8 cellular contexts compared by ENCODE assay signal in the genomic region with DNA sequence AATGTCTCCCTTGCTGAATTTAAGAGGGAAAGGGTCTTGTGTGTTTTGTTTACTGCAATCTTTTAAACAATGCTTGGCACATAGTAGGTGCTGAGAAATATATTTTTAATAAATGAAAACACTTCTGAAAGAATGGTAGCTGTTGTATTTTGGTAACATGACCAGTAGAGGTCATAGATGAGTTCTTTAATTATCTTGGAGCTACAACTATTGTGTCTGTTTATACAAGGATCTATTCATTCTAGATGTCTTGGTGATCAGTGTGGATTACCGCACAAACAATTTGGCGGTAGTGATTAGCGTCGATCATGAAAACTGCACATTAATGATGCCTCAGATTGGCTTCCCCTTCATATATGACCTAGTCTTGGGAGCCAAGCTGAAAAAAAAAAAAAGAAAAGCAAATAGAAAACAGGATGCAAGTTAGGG. TPM values are rescaled to one million over a fixed set of nuclear protein-coding genes. Genes with fewer than 3 reads are reported as not detected.
DNase-seq lines count a peak whose midpoint lies in the region; ATAC-seq, FAIRE-seq and TF ChIP-seq lines count a peak whose summit lies in the region.

No MANE protein-coding gene starts in this region.

- CTCF ChIA-PET in HepG2 (lab: Yijun Ruan, JAX; ENCODE audit: low intra/inter-chr PET ratio, low total read pairs): interaction anchor here (0.7 to 2.5 kb wide), 3 partner anchors 74 to 407 kb away, joined by 3 to 21 read pairs (median 3); no protein-coding TSS in a partner anchor

- no peak for TF ChIP-seq EP300 in HepG2 (IDR thresholded peaks at IDR 0.05; ENCODE audit: low read depth in 2 of 2, low read length in 2 of 2)
- TF ChIP-seq EP300 in HepG2 (CRISPR knock-in tag; IDR thresholded peaks at IDR 0.05; ENCODE audit: borderline replicate concordance): no peak

- H3K4me1 ChIP-seq in body of pancreas (peaks cover 3% of the 10 kb centered on the region), HepG2 (ENCODE audit: insufficient read depth, low read length) (no peaks in the 10 kb centered on the region)

- no peak overlapping the region for H3K27ac Mint-ChIP-seq in stimulated activated naive CD8-positive, alpha-beta T cell treated with anti-CD3 and anti-CD28 coated beads, Interleukin-15, amount 100 ng/mL, for 72 hours

- H3K9me3 Mint-ChIP-seq in stimulated activated naive CD8-positive, alpha-beta T cell treated with anti-CD3 and anti-CD28 coated beads, Interleukin-15, amount 100 ng/mL, for 72 hours: no peaks in the 10 kb centered on the region

- intact Hi-C loops in body of pancreas (cut with DNase I): no loop called here
- intact Hi-C loops in HepG2 (cut with micrococcal nuclease; ENCODE audit: unreplicated experiment): loop anchor here (10.0 kb wide), 1 partner anchor 574 kb away; no protein-coding TSS in a partner anchor

- WGBS in body of pancreas, 2 donors: 5 to 11% methylated on average over 4 of the region's 4 CpGs
- 0% methylated on average over 4 of the region's 4 CpGs for WGBS in HepG2 (ENCODE audit: low lambda C conversion rate)

- H3K9me3 ChIP-seq in body of pancreas (no peaks in the 10 kb centered on the region), HepG2 (ENCODE audit: low read length) (no peaks in the 10 kb centered on the region)

- H3K27me3 ChIP-seq in body of pancreas (no peaks in the 10 kb centered on the region), HepG2 (ENCODE audit: control insufficient read depth in 1 of 2, insufficient read depth in 2 of 2, low read length in 2 of 2) (no peaks in the 10 kb centered on the region)

- peaks cover 5% of the 10 kb centered on the region for H3K4me1 Mint-ChIP-seq in stimulated activated naive CD8-positive, alpha-beta T cell treated with anti-CD3 and anti-CD28 coated beads, Interleukin-15, amount 100 ng/mL, for 72 hours

- H3K27ac ChIP-seq in C4-2B (no peak overlapping the region), body of pancreas (no peak overlapping the region), HepG2 (ENCODE audit: extremely low read length, insufficient read depth, low read length) (no peak overlapping the region)

- no peak overlapping the region for H3K4me3 Mint-ChIP-seq in stimulated activated naive CD8-positive, alpha-beta T cell treated with anti-CD3 and anti-CD28 coated beads, Interleukin-15, amount 100 ng/mL, for 72 hours

- peak; percentile 66 for DNase-seq in NCI-H1694 treated with DMSO at 0.1 percent for 48 hours (lab: John Stamatoyannopoulos, UW)
- DNase-seq in body of pancreas: no peak
- DNase-seq in HepG2 (ENCODE audit: low spot score): peak; percentile 8
- DNase-seq in SHP77 treated with DMSO at 0.1 percent for 48 hours (lab: John Stamatoyannopoulos, UW): no peak
- DNase-seq in stimulated activated naive CD8-positive, alpha-beta T cell treated with anti-CD3 and anti-CD28 coated beads, Interleukin-15, amount 100 ng/mL, for 72 hours: no peak
- DNase-seq in mucosa of gallbladder (ENCODE audit: low spot score): no peak

- POLR2A ChIA-PET in HepG2 (lab: Yijun Ruan, JAX): no interaction called here

- TF ChIP-seq CTCF in C4-2B (conservative IDR thresholded peaks at IDR 0.05) (peak; percentile 74), body of pancreas (IDR thresholded peaks at IDR 0.05) (peak in 6 of 7 experiments; percentile 25 to 49 (median 42)), HepG2 (CRISPR knock-in tag; IDR thresholded peaks at IDR 0.05) (peak; percentile 41)

- no peaks in the 10 kb centered on the region for H3K27me3 Mint-ChIP-seq in stimulated activated naive CD8-positive, alpha-beta T cell treated with anti-CD3 and anti-CD28 coated beads, Interleukin-15, amount 100 ng/mL, for 72 hours

- no peak overlapping the region for H2AFZ ChIP-seq in HepG2 (ENCODE audit: low read length)

- in situ Hi-C loops in HepG2 (cut with HindIII; ENCODE audit: extremely low pct_ligation_motif_present, low pct_unique_long_range_greater_than_20kb): loop anchor here (5.0 to 25.0 kb wide), 2 partner anchors 72 to 408 kb away; no protein-coding TSS in a partner anchor

- H3K9ac ChIP-seq in HepG2 (ENCODE audit: insufficient read depth, low read depth, low read length): no peak overlapping the region

- no peak for FAIRE-seq in HepG2 (lab: Jason Lieb, UNC)

- BruUV-seq in HepG2 (replicated peaks; lab: Mats Ljungman, UMichigan): no TSS peak

- peak; percentile 58 for ATAC-seq in GM19351 (IDR thresholded peaks at IDR 0.05; ENCODE audit: unreplicated experiment)
- ATAC-seq in body of pancreas: no peak
- ATAC-seq in HepG2: no peak; the same call in 2 of the 3 replicates
- no peak for ATAC-seq in stimulated activated naive CD8-positive, alpha-beta T cell treated with anti-CD3 and anti-CD28 coated beads, Interleukin-15, amount 100 ng/mL, for 72 hours

- H3K4me3 ChIP-seq in body of pancreas: no peak overlapping the region
- no peak overlapping the region for H3K4me3 ChIP-seq in HepG2 (replicated peaks in 1 of 3; ENCODE audit: insufficient read depth in 1 of 3, low read depth in 2 of 3, low read length in 3 of 3)

- no peak for TF ChIP-seq RAD21 in HepG2 (CRISPR knock-in tag; IDR thresholded peaks at IDR 0.05)

- TF ChIP-seq POLR2A in body of pancreas (IDR thresholded peaks at IDR 0.05): no peak
- no peak for TF ChIP-seq POLR2A in HepG2 (IDR thresholded peaks at IDR 0.05; ENCODE audit: insufficient read depth in 1 of 2, low read depth in 2 of 2, low read length in 2 of 2)

- H3K4me2 ChIP-seq in HepG2 (ENCODE audit: low read depth, low read length): no peak overlapping the region

- no peaks in the 10 kb centered on the region for H4K20me1 ChIP-seq in HepG2 (ENCODE audit: insufficient read depth, low read length)

- H3K36me3 ChIP-seq in body of pancreas (replicated peaks in 1 of 2; ENCODE audit: insufficient read depth in 1 of 2, low read depth in 2 of 2) (no peaks in the 10 kb centered on the region), HepG2 (replicated peaks in 1 of 2; ENCODE audit: control insufficient read depth in 1 of 2, insufficient read depth in 2 of 2, low read length in 2 of 2) (no peaks in the 10 kb centered on the region)

- H3K79me2 ChIP-seq in HepG2 (ENCODE audit: insufficient read depth, low read length): no peaks in the 10 kb centered on the region

TF ChIP-seq in HepG2, 621 proteins besides CTCF, POLR2A, EP300 and RAD21 (continues in another document):
- TF ChIP-seq SIX4 (CRISPR knock-in tag; IDR thresholded peaks at IDR 0.05): no peak
- TF ChIP-seq ZKSCAN1 (IDR thresholded peaks at IDR 0.05; ENCODE audit: low read length): peak; percentile 92
- TF ChIP-seq MIXL1 (CRISPR knock-in tag; IDR thresholded peaks at IDR 0.05): peak; percentile 62; the same call in 1 of the 2 replicates
- TF ChIP-seq SMC3 (IDR thresholded peaks at IDR 0.05; ENCODE audit: low read length): peak; percentile 11; the same call in 1 of the 2 replicates
- no peak for TF ChIP-seq YEATS4 (CRISPR knock-in tag; IDR thresholded peaks at IDR 0.05; ENCODE audit: borderline replicate concordance)

RNA-seq across cellular contexts. Expression of gene SCRG1, which starts 21.4 kb away (rescaled TPM):
- total RNA-seq in body of pancreas: not detected
- total RNA-seq in HepG2 (2016; rRNA removed; fragmentation: Illumina TruSeq; extraction: Trizol): not detected in 2 replicates
- not detected in 2 replicates for total RNA-seq in HepG2 (2016; cell fraction: cytosol; rRNA removed; fragmentation: Illumina TruSeq; extraction: Trizol; ENCODE audit: low read depth)
- not detected in 2 replicates for total RNA-seq in HepG2 (2016; cell fraction: insoluble cytoplasmic fraction; rRNA removed; fragmentation: Illumina TruSeq; extraction: Trizol)
- not detected in 2 replicates for total RNA-seq in HepG2 (2016; cell fraction: membrane; rRNA removed; fragmentation: Illumina TruSeq; extraction: Trizol)
- total RNA-seq in HepG2 (2016; cell fraction: nucleus; rRNA removed; fragmentation: Illumina TruSeq; extraction: Trizol): not detected in 2 replicates
- polyA plus RNA-seq in HepG2 (2011; rRNA removed): not detected in 2 replicates
- not detected in 2 replicates for polyA plus RNA-seq in HepG2 (2011; cell fraction: cytosol; rRNA removed)
- polyA plus RNA-seq in HepG2 (2011; cell fraction: nucleus; rRNA removed): not detected in 2 replicates
- polyA plus RNA-seq in HepG2 (2012): 0.03 TPM in 1 of 2 replicates, not detected in the other
- not detected in 2 replicates for polyA plus RNA-seq in HepG2 (2016; cell fraction: cytosol; fragmentation: Illumina TruSeq; extraction: Trizol; ENCODE audit: low read depth)
- polyA plus RNA-seq in HepG2 (2016; cell fraction: insoluble cytoplasmic fraction; fragmentation: Illumina TruSeq; extraction: Trizol; ENCODE audit: low read depth): not detected in 2 replicates
- polyA plus RNA-seq in HepG2 (2016; cell fraction: membrane; fragmentation: Illumina TruSeq; extraction: Trizol; ENCODE audit: low read depth): not detected in 2 replicates
- polyA plus RNA-seq in HepG2 (2016; cell fraction: nucleus; fragmentation: Illumina TruSeq; extraction: Trizol; ENCODE audit: insufficient read depth, low read depth): not detected in 2 replicates
- polyA minus RNA-seq in HepG2 (2011; rRNA and poly(A)+ RNA removed; ENCODE audit: low replicate concordance): not detected in 2 replicates
- polyA minus RNA-seq in HepG2 (2011; cell fraction: cytosol; rRNA and poly(A)+ RNA removed): not detected in 2 replicates
- not detected in 2 replicates for polyA minus RNA-seq in HepG2 (2011; cell fraction: nucleus; rRNA and poly(A)+ RNA removed)
- 8.4 TPM for total RNA-seq in mucosa of gallbladder

RNA-seq across cellular contexts. Expression of gene SAP30, which starts 49.6 kb away (rescaled TPM):
- total RNA-seq in body of pancreas (10 to 100 TPM; 10.2 to 10.6 TPM), HepG2 (2016; rRNA removed; fragmentation: Illumina TruSeq; extraction: Trizol) (22.3 and 25.1 TPM in 2 replicates), mucosa of gallbladder (16.4 TPM)
- 3.7 and 4.7 TPM in 2 replicates for total RNA-seq in HepG2 (2016; cell fraction: cytosol; rRNA removed; fragmentation: Illumina TruSeq; extraction: Trizol; ENCODE audit: low read depth)
- 22.4 and 24.1 TPM in 2 replicates for total RNA-seq in HepG2 (2016; cell fraction: insoluble cytoplasmic fraction; rRNA removed; fragmentation: Illumina TruSeq; extraction: Trizol)
- 6.0 and 6.5 TPM in 2 replicates for total RNA-seq in HepG2 (2016; cell fraction: membrane; rRNA removed; fragmentation: Illumina TruSeq; extraction: Trizol)
- 8.7 and 9.9 TPM in 2 replicates for total RNA-seq in HepG2 (2016; cell fraction: nucleus; rRNA removed; fragmentation: Illumina TruSeq; extraction: Trizol)
- 10.6 and 14.2 TPM in 2 replicates for polyA plus RNA-seq in HepG2 (2011; rRNA removed)
- polyA plus RNA-seq in HepG2 (2011; cell fraction: cytosol; rRNA removed): 6.1 and 7.3 TPM in 2 replicates
- 4.0 and 4.4 TPM in 2 replicates for polyA plus RNA-seq in HepG2 (2011; cell fraction: nucleus; rRNA removed)
- 10.5 and 12.0 TPM in 2 replicates for polyA plus RNA-seq in HepG2 (2012)
- 3.1 and 3.3 TPM in 2 replicates for polyA plus RNA-seq in HepG2 (2016; cell fraction: cytosol; fragmentation: Illumina TruSeq; extraction: Trizol; ENCODE audit: low read depth)
- 22.3 and 23.3 TPM in 2 replicates for polyA plus RNA-seq in HepG2 (2016; cell fraction: insoluble cytoplasmic fraction; fragmentation: Illumina TruSeq; extraction: Trizol; ENCODE audit: low read depth)
- polyA plus RNA-seq in HepG2 (2016; cell fraction: membrane; fragmentation: Illumina TruSeq; extraction: Trizol; ENCODE audit: low read depth): 3.2 and 4.0 TPM in 2 replicates
- polyA plus RNA-seq in HepG2 (2016; cell fraction: nucleus; fragmentation: Illumina TruSeq; extraction: Trizol; ENCODE audit: insufficient read depth, low read depth): 11.9 and 13.6 TPM in 2 replicates
- 3.3 and 6.9 TPM in 2 replicates for polyA minus RNA-seq in HepG2 (2011; rRNA and poly(A)+ RNA removed; ENCODE audit: low replicate concordance)
- polyA minus RNA-seq in HepG2 (2011; cell fraction: cytosol; rRNA and poly(A)+ RNA removed): 5.6 and 6.4 TPM in 2 replicates
- 8.6 and 8.8 TPM in 2 replicates for polyA minus RNA-seq in HepG2 (2011; cell fraction: nucleus; rRNA and poly(A)+ RNA removed)

Comparison
In these comparisons a context has a peak if more than half of its experiments do, and no peak if none do; other contexts are left out.
1. DNase-seq: peak in NCI-H1694 treated with DMSO at 0.1 percent for 48 hours (single experiment) and HepG2 (single experiment); none in body of pancreas (0 of 4), SHP77 treated with DMSO at 0.1 percent for 48 hours (single experiment), stimulated activated naive CD8-positive, alpha-beta T cell treated with anti-CD3 and anti-CD28 coated beads, Interleukin-15, amount 100 ng/mL, for 72 hours (0 of 2) and mucosa of gallbladder (single experiment).
2. Peak in every context shown above with its lines, with median percentiles within 50 percentile points of each other: CTCF ChIP-seq.